8 cellular contexts compared by ENCODE assay signal in the genomic region with DNA sequence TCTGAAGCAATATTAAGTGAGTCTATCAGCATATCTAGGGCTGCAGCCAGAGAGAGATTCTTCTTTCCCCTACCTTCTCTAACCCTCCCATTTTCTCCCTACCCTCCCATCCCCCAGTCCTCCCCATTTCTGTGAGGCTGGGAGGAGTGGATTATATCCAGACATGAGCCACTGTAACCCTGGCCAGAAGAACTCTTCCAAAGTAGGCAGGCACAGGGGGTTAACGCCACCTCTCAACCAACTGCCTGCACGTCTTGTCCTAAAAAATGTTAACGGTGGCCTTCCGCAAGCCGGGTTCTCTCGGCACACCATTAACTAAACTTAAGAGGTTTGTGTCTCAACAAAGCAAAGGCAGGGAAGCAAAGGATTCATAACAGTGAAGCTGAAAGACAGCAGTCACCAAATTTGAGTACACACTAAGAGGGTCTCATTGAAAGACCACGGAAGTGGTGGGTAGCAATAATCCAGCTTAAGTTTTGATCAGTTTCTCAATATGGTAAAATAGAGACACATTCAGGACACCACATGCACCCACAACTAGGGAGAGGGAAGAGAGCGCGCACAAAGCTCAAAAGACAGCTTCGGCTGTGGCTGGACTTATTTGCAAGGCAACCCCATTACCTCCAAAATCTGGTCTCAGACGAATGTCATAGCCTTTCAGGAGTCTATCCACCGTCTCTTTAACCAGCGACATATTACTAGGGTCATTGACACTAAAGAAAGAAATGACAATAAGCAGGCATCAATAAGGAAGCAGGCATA. TPM values are rescaled to one million over a fixed set of nuclear protein-coding genes. Genes with fewer than 3 reads are reported as not detected.
DNase-seq lines count a peak whose midpoint lies in the region; ATAC-seq and TF ChIP-seq lines count a peak whose summit lies in the region.

No MANE protein-coding gene starts in this region.

- no peak for TF ChIP-seq POLR2A in vagina (IDR thresholded peaks at IDR 0.05)

- H3K4me3 ChIP-seq in vagina, result peak overlapping the region in 1 of 2 donors; percentile 28

- H3K27ac ChIP-seq in vagina, result no peak overlapping the region

- H3K9me3 ChIP-seq in vagina, result no peaks in the 10 kb centered on the region

- DNase-seq in astrocyte of the hippocampus (ENCODE audit: low read depth, low spot score), result peak; percentile 0
- peak; percentile 32 for DNase-seq in putamen (ENCODE audit: low spot score)
- no peak for DNase-seq in NCI-H146 treated with DMSO at 0.1 percent for 48 hours (lab: John Stamatoyannopoulos, UW; ENCODE audit: unreplicated experiment)
- DNase-seq in NCI-H526 treated with DMSO at 0.1 percent for 48 hours (lab: John Stamatoyannopoulos, UW), result no peak
- DNase-seq in vagina (ENCODE audit: extremely low spot score in 2 of 2), result no peak
- no peak for DNase-seq in NCI-H1417 treated with DMSO at 0.1 percent for 48 hours (lab: John Stamatoyannopoulos, UW)

- TF ChIP-seq CTCF in vagina (IDR thresholded peaks at IDR 0.05), result no peak

- H3K4me1 ChIP-seq in vagina, result peaks cover 15% of the 10 kb centered on the region

- intact Hi-C loops in vagina (cut with DNase I), result no loop called here

- no peaks in the 10 kb centered on the region for H3K27me3 ChIP-seq in vagina

- no peaks in the 10 kb centered on the region for H3K36me3 ChIP-seq in vagina

- peak; percentile 5 for ATAC-seq in GM18498 (IDR thresholded peaks at IDR 0.05; ENCODE audit: unreplicated experiment)
- peak; percentile 8 for ATAC-seq in HG02840 (IDR thresholded peaks at IDR 0.05; ENCODE audit: low FRiP score, unreplicated experiment)

RNA-seq across cellular contexts. Expression of gene GABRB2, which starts 0.6 kb away (rescaled TPM):
- under 0.01 TPM for total RNA-seq in vagina

Comparison
In these comparisons a context has a peak if more than half of its experiments do, and no peak if none do; other contexts are left out.
1. DNase-seq: peak in astrocyte of the hippocampus (single experiment) and putamen (single experiment); none in NCI-H146 treated with DMSO at 0.1 percent for 48 hours (single experiment), NCI-H526 treated with DMSO at 0.1 percent for 48 hours (single experiment), vagina (0 of 2) and NCI-H1417 treated with DMSO at 0.1 percent for 48 hours (single experiment).